Comparison of ENCODE assay signal across 1 cellular context in the genomic region with DNA sequence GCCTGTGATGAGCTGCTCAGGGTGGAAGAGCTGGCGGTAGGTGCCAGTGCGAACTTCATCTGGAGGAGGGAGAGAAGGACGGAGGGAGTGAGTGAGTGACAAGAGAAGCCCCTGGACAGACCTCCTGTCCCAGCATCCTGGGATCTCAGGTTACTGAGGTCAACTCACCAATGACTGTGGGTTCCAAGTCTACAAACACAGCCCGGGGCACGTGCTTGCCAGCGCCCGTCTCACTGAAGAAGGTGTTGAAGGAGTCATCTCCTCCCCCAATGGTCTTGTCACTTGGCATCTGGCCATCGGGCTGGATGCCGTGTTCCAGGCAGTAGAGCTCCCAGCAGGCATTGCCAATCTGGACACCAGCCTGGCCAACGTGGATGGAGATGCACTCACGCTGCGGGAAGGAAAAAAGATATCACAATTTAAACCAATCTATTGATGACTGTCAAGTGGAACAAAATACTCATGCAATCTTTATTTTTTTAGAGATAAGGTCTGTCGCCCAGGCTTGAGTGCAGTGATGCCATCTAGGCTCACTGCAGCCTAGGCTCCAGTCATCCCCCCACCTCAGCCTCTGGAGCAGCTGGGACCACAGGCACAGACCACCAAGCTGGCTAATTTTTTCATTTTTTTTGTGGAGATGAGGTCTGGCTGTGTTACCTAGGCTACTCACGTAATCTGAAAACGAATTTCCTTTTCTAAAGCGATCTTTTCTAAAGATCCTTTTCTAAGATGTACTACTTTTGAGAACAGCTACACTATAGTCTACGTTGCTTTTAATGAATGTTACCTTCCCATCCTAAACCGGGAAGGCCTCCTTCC.
TF ChIP-seq lines count a peak whose summit lies in the region.

No MANE protein-coding gene starts in this region.

TF ChIP-seq in K562, 482 proteins besides CTCF, POLR2A, EP300 and RAD21 (continued from another document and continues in another):
- TF ChIP-seq, protein P1, sequence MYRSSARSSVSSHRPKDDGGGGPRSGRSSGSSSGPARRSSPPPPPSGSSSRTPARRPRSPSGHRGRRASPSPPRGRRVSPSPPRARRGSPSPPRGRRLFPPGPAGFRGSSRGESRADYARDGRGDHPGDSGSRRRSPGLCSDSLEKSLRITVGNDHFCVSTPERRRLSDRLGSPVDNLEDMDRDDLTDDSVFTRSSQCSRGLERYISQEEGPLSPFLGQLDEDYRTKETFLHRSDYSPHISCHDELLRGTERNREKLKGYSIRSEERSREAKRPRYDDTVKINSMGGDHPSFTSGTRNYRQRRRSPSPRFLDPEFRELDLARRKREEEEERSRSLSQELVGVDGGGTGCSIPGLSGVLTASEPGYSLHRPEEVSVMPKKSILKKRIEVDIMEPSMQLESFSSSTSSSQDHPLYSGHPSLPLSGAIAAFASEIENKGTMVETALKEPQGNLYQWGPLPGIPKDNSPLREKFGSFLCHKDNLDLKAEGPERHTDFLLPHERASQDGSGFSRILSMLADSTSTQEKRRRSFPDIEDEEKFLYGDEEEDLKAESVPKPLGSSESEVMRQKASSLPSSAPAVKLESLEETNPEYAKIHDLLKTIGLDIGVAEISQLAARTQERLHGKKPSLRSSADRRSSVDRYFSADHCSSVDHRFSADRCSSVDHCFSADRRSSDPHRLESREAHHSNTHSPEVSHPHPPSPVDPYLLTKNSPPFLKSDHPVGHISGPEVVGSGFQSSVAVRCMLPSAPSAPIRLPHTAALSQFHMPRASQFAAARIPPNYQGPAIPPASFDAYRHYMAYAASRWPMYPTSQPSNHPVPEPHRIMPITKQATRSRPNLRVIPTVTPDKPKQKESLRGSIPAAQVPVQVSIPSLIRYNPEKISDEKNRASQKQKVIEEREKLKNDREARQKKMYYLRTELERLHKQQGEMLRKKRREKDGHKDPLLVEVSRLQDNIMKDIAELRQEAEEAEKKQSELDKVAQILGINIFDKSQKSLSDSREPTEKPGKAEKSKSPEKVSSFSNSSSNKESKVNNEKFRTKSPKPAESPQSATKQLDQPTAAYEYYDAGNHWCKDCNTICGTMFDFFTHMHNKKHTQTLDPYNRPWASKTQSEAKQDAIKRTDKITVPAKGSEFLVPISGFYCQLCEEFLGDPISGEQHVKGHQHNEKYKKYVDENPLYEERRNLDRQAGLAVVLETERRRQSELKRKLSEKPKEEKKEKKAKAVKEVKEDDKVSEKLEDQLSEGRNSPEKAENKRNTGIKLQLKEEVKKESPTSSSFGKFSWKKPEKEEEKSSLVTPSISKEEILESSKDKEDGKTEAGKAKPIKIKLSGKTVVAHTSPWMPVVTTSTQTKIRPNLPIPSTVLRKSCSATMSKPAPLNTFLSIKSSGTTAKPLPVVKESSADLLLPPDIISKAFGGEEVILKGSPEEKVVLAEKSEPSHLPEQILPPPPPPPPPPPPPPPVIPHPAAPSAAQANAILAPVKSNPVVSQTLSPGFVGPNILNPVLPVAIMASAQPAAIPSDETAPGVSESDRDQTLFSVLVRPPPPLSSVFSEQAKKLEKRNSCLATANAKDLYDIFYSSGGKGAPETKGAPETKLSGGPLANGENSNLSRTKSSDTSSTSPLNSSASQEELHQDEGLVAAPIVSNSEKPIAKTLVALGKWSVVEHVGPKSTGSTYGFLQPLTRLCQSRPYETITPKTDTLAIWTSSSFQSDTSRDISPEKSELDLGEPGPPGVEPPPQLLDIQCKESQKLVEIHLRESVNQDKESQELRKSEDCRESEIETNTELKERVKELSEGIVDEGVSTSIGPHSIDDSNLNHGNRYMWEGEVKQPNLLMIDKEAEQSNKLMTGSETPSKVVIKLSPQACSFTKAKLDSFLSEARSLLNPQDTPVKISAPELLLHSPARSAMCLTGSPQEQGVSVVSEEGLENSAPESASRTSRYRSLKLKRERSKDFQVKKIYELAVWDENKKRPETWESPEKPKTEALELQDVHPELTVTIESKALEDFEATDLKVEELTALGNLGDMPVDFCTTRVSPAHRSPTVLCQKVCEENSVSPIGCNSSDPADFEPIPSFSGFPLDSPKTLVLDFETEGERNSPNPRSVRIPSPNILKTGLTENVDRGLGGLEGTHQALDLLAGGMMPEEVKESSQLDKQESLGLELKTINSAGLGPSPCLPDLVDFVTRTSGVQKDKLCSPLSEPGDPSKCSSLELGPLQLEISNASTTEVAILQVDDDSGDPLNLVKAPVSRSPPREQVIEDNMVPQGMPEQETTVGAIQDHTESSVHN (IDR thresholded peaks at IDR 0.05; ENCODE audit: borderline replicate concordance in 1 of 2, low read depth in 1 of 2), result no peak
- TF ChIP-seq TBL1XR1 (IDR thresholded peaks at IDR 0.05; ENCODE audit: low read length in 2 of 2) (no peak), BACH1 (tag; IDR thresholded peaks at IDR 0.05) (peak; percentile 2; the same call in 1 of the 2 replicates), ZNF253 (CRISPR knock-in tag; conservative IDR thresholded peaks at IDR 0.05) (no peak), ZNF140 (CRISPR knock-in tag; IDR thresholded peaks at IDR 0.05) (no peak), ADNP (tag; IDR thresholded peaks at IDR 0.05) (no peak), CBX3 (IDR thresholded peaks at IDR 0.05; ENCODE audit: borderline replicate concordance in 1 of 2, low read length in 2 of 2) (no peak), PHB (CRISPR knock-in tag; IDR thresholded peaks at IDR 0.05) (no peak), JUND (IDR thresholded peaks at IDR 0.05; ENCODE audit: borderline replicate concordance, low read depth, low read length) (no peak), JUND (tag; IDR thresholded peaks at IDR 0.05; ENCODE audit: borderline replicate concordance, low read depth, low read length) (no peak), GTF2E2 (tag; IDR thresholded peaks at IDR 0.05) (0 out of 2 replicates have a peak, but pooled peaks have one; percentile 3), ZNF444 (CRISPR knock-in tag; IDR thresholded peaks at IDR 0.05) (no peak), CHD4 (IDR thresholded peaks at IDR 0.05; ENCODE audit: insufficient read depth, insufficient replicate concordance, low read depth, low read length, poor library complexity, severe bottlenecking) (no peak), PHF8 (IDR thresholded peaks at IDR 0.05; ENCODE audit: borderline replicate concordance, low read length) (no peak), ZNF23 (CRISPR knock-in tag; IDR thresholded peaks at IDR 0.05) (no peak), NCOA6 (IDR thresholded peaks at IDR 0.05) (no peak), PTBP1 (IDR thresholded peaks at IDR 0.05; ENCODE audit: low read depth, low read length) (no peak), WHSC1 (IDR thresholded peaks at IDR 0.05; ENCODE audit: low read length) (no peak), POLR2AphosphoS5 (IDR thresholded peaks at IDR 0.05; ENCODE audit: control insufficient read depth, insufficient read depth, low read depth, low read length) (no peak), ZNF696 (CRISPR knock-in tag; conservative IDR thresholded peaks at IDR 0.05) (no peak), ZNF3 (CRISPR knock-in tag; IDR thresholded peaks at IDR 0.05) (no peak)
- TF ChIP-seq, protein P2, sequence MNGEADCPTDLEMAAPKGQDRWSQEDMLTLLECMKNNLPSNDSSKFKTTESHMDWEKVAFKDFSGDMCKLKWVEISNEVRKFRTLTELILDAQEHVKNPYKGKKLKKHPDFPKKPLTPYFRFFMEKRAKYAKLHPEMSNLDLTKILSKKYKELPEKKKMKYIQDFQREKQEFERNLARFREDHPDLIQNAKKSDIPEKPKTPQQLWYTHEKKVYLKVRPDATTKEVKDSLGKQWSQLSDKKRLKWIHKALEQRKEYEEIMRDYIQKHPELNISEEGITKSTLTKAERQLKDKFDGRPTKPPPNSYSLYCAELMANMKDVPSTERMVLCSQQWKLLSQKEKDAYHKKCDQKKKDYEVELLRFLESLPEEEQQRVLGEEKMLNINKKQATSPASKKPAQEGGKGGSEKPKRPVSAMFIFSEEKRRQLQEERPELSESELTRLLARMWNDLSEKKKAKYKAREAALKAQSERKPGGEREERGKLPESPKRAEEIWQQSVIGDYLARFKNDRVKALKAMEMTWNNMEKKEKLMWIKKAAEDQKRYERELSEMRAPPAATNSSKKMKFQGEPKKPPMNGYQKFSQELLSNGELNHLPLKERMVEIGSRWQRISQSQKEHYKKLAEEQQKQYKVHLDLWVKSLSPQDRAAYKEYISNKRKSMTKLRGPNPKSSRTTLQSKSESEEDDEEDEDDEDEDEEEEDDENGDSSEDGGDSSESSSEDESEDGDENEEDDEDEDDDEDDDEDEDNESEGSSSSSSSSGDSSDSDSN (IDR thresholded peaks at IDR 0.05; ENCODE audit: borderline replicate concordance in 1 of 2, low read depth in 2 of 2, low read length in 2 of 2), result no peak
- TF ChIP-seq, protein P3, sequence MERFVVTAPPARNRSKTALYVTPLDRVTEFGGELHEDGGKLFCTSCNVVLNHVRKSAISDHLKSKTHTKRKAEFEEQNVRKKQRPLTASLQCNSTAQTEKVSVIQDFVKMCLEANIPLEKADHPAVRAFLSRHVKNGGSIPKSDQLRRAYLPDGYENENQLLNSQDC (CRISPR knock-in tag; IDR thresholded peaks at IDR 0.05), result no peak
- TF ChIP-seq, protein P4, sequence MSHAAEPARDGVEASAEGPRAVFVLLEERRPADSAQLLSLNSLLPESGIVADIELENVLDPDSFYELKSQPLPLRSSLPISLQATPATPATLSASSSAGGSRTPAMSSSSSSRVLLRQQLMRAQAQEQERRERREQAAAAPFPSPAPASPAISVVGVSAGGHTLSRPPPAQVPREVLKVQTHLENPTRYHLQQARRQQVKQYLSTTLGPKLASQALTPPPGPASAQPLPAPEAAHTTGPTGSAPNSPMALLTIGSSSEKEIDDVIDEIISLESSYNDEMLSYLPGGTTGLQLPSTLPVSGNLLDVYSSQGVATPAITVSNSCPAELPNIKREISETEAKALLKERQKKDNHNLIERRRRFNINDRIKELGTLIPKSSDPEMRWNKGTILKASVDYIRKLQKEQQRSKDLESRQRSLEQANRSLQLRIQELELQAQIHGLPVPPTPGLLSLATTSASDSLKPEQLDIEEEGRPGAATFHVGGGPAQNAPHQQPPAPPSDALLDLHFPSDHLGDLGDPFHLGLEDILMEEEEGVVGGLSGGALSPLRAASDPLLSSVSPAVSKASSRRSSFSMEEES (CRISPR knock-in tag; IDR thresholded peaks at IDR 0.05), result no peak
- TF ChIP-seq, protein P5, sequence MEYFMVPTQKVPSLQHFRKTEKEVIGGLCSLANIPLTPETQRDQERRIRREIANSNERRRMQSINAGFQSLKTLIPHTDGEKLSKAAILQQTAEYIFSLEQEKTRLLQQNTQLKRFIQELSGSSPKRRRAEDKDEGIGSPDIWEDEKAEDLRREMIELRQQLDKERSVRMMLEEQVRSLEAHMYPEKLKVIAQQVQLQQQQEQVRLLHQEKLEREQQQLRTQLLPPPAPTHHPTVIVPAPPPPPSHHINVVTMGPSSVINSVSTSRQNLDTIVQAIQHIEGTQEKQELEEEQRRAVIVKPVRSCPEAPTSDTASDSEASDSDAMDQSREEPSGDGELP (CRISPR knock-in tag; IDR thresholded peaks at IDR 0.05; ENCODE audit: borderline replicate concordance), result no peak
- TF ChIP-seq, protein P6, sequence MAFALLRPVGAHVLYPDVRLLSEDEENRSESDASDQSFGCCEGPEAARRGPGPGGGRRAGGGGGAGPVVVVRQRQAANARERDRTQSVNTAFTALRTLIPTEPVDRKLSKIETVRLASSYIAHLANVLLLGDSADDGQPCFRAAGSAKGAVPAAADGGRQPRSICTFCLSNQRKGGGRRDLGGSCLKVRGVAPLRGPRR (CRISPR knock-in tag; IDR thresholded peaks at IDR 0.05), result no peak
- TF ChIP-seq, protein P7, sequence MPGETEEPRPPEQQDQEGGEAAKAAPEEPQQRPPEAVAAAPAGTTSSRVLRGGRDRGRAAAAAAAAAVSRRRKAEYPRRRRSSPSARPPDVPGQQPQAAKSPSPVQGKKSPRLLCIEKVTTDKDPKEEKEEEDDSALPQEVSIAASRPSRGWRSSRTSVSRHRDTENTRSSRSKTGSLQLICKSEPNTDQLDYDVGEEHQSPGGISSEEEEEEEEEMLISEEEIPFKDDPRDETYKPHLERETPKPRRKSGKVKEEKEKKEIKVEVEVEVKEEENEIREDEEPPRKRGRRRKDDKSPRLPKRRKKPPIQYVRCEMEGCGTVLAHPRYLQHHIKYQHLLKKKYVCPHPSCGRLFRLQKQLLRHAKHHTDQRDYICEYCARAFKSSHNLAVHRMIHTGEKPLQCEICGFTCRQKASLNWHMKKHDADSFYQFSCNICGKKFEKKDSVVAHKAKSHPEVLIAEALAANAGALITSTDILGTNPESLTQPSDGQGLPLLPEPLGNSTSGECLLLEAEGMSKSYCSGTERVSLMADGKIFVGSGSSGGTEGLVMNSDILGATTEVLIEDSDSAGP (CRISPR knock-in tag; IDR thresholded peaks at IDR 0.05), result 0 out of 2 replicates have a peak, but pooled peaks have one; percentile 12
- TF ChIP-seq, protein P8, sequence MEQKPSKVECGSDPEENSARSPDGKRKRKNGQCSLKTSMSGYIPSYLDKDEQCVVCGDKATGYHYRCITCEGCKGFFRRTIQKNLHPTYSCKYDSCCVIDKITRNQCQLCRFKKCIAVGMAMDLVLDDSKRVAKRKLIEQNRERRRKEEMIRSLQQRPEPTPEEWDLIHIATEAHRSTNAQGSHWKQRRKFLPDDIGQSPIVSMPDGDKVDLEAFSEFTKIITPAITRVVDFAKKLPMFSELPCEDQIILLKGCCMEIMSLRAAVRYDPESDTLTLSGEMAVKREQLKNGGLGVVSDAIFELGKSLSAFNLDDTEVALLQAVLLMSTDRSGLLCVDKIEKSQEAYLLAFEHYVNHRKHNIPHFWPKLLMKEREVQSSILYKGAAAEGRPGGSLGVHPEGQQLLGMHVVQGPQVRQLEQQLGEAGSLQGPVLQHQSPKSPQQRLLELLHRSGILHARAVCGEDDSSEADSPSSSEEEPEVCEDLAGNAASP (IDR thresholded peaks at IDR 0.05), result no peak
